2 cellular contexts compared by ENCODE assay signal in the genomic region with DNA sequence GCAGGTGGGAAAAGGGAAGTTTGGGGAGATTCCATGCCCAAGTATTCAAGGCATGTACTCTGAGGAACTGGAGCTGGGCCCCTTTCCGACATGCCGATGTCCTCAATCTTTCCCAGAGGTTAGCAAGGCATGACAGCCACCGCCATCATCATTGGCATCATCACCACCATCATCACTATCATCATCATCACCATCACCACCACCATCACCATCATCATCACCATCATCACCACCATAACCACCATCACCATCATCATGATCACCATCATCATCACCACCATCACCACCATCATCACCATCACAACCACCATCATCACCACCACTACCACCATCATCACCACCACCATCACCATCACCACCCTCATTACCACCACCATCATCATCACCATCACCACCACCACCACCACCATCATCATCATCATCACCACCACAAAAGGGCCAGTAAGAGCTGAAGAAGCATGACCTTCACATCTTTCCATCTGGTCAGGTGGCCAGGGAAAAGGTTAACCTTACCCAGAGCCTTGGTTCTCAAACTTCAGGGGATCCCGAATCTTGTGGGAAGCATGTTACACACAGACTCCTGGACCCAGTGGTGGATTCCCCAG.
TF ChIP-seq lines count a peak whose summit lies in the region.

No MANE protein-coding gene starts in this region.

TF ChIP-seq in HepG2, 621 proteins besides CTCF, POLR2A, EP300 and RAD21:
- TF ChIP-seq ZNF430 (CRISPR knock-in tag; IDR thresholded peaks at IDR 0.05) (no peak), KDM6A (CRISPR knock-in tag; IDR thresholded peaks at IDR 0.05; ENCODE audit: low read depth) (no peak), CREB1 (IDR thresholded peaks at IDR 0.05) (peak; percentile 87), CREB1 (CRISPR knock-in tag; IDR thresholded peaks at IDR 0.05) (no peak)

TF ChIP-seq in H1, 55 proteins besides CTCF, POLR2A, EP300 and RAD21:
- TF ChIP-seq NRF1 (IDR thresholded peaks at IDR 0.05; ENCODE audit: low read depth, low read length) (no peak), CREB1 (IDR thresholded peaks at IDR 0.05) (no peak), CBX8 (IDR thresholded peaks at IDR 0.05; ENCODE audit: borderline replicate concordance, low read depth, low read length) (no peak), POLR2AphosphoS5 (IDR thresholded peaks at IDR 0.05; ENCODE audit: low read depth, low read length) (peak; percentile 44; the same call in 1 of the 2 replicates)
